15 cellular contexts compared by ENCODE assay signal in genomic region chr3:123622766-123623165, GRCh38. TPM values are rescaled to one million over a fixed set of nuclear protein-coding genes. Genes with fewer than 3 reads are reported as not detected.
DNase-seq lines count a peak whose midpoint lies in the region; ATAC-seq and TF ChIP-seq lines count a peak whose summit lies in the region.
"Had no signal": no experiment of that assay in that cellular context is flagged by ENCODE, and none has a peak within 500 bp of the region (broad histone marks: within the 10 kb centered on the region; RNA-seq: fewer than 3 reads in every experiment).

No MANE protein-coding gene starts in this region.

- ATAC-seq in foreskin keratinocyte (peak; percentile 7), GM21576 (IDR thresholded peaks at IDR 0.05; ENCODE audit: unreplicated experiment) (no peak)

- no peak overlapping the region for H3K9ac ChIP-seq in mammary epithelial cell (ENCODE audit: insufficient read depth, low read length)
- no peak overlapping the region for H3K9ac ChIP-seq in stomach smooth muscle (ENCODE audit: low read length in 2 of 2)

- H3K4me3 ChIP-seq in mammary epithelial cell (replicated peaks in 1 of 3; ENCODE audit: insufficient read depth in 1 of 3, low read depth in 2 of 3, low read length in 3 of 3) (no peak overlapping the region), stomach smooth muscle (ENCODE audit: low read length in 2 of 2) (no peak overlapping the region), BE2C (ENCODE audit: low read depth, low read length) (no peak overlapping the region)

- TF ChIP-seq CTCF in HFFc6 (IDR thresholded peaks at IDR 0.05) = no peak
- no peak for TF ChIP-seq CTCF in mammary epithelial cell (conservative IDR thresholded peaks at IDR 0.05 in 1 of 2, IDR thresholded peaks at IDR 0.05 in 1 of 2; ENCODE audit: extremely low read depth in 1 of 2, insufficient read depth in 1 of 2, low read depth in 1 of 2, low read length in 2 of 2)
- TF ChIP-seq CTCF in foreskin keratinocyte (conservative IDR thresholded peaks at IDR 0.05) = no peak
- no peak for TF ChIP-seq CTCF in endothelial cell (IDR thresholded peaks at IDR 0.05; ENCODE audit: unreplicated experiment)
- TF ChIP-seq CTCF in BE2C (IDR thresholded peaks at IDR 0.05; ENCODE audit: low read depth, low read length) = no peak

- WGBS in mammary epithelial cell (ENCODE audit: low coverage, missing lambda C conversion rate) = 0% methylated on average over 2 of the region's 2 CpGs

- DNase-seq in HFFc6 (no peak), mammary epithelial cell (peak; percentile 30), foreskin keratinocyte (no peak), endothelial cell (ENCODE audit: low spot score) (no peak), activated T-cell treated with anti-CD3 and anti-CD28 coated beads for 4 hours (no peak), BE2C (no peak)
- DNase-seq: DMS153, EL, H9, NCI-H1436 treated with DMSO at 0.1 percent for 48 hours, NCI-H2081, NCI-H2227 treated with DMSO at 0.1 percent for 48 hours, NCI-H526 treated with DMSO at 0.1 percent for 48 hours had no signal

- peaks cover 63% of the 10 kb centered on the region for H3K4me1 Mint-ChIP-seq in HFFc6 (ENCODE audit: low read depth)
- peaks cover 21% of the 10 kb centered on the region for H3K4me1 Mint-ChIP-seq in endothelial cell (ENCODE audit: unreplicated experiment)

- H3K36me3 Mint-ChIP-seq in HFFc6 (ENCODE audit: low read depth) (peaks cover 72% of the 10 kb centered on the region), endothelial cell (ENCODE audit: low read depth, unreplicated experiment) (peaks cover 12% of the 10 kb centered on the region)

- H3K4me3 Mint-ChIP-seq in HFFc6 (peak overlapping the region; percentile 24; the same call in 1 of the 2 replicates), endothelial cell (ENCODE audit: unreplicated experiment) (no peak overlapping the region)
- H3K4me3 Mint-ChIP-seq: H9 had no signal

- no TSS peak for BruUV-seq in mammary epithelial cell (replicated peaks; lab: Mats Ljungman, UMichigan)

- in situ Hi-C loops in mammary epithelial cell (cut with MboI; ENCODE audit: low sequenced_read_pairs in 2 of 2) = no loop called here

- H3K9me3 ChIP-seq in mammary epithelial cell (replicated peaks; ENCODE audit: insufficient read depth, low read length) (no peaks in the 10 kb centered on the region), stomach smooth muscle (ENCODE audit: control insufficient read depth in 2 of 2, low read length in 2 of 2) (no peaks in the 10 kb centered on the region), BE2C (no peaks in the 10 kb centered on the region)

- no peak overlapping the region for H2AFZ ChIP-seq in mammary epithelial cell (ENCODE audit: low read depth, low read length)

- peak overlapping the region; percentile 52; the same call in 1 of the 2 replicates for H3K27ac Mint-ChIP-seq in HFFc6
- no peak overlapping the region for H3K27ac Mint-ChIP-seq in endothelial cell (ENCODE audit: unreplicated experiment)

- H3K27ac ChIP-seq in mammary epithelial cell (ENCODE audit: insufficient read depth, low read depth, low read length) (no peak overlapping the region), foreskin keratinocyte (peak overlapping the region; percentile 7), stomach smooth muscle (ENCODE audit: low read length) (peak overlapping the region; percentile 67)

- H3K9me3 Mint-ChIP-seq in HFFc6 = no peaks in the 10 kb centered on the region; the same call in 1 of the 2 replicates
- H3K9me3 Mint-ChIP-seq in endothelial cell (ENCODE audit: unreplicated experiment) = no peaks in the 10 kb centered on the region
- H3K9me3 Mint-ChIP-seq: H9 had no signal

- H3K79me2 ChIP-seq in mammary epithelial cell (ENCODE audit: insufficient read depth, low read length) = peaks cover 4% of the 10 kb centered on the region

- H4K20me1 ChIP-seq in mammary epithelial cell (ENCODE audit: insufficient read depth, low read length) = no peaks in the 10 kb centered on the region

- H3K4me1 ChIP-seq in mammary epithelial cell (ENCODE audit: insufficient read depth, low read length) (peaks cover 61% of the 10 kb centered on the region), foreskin keratinocyte (peaks cover 36% of the 10 kb centered on the region), stomach smooth muscle (ENCODE audit: control insufficient read depth, insufficient read depth, low read length) (peaks cover 49% of the 10 kb centered on the region), BE2C (no peaks in the 10 kb centered on the region; the same call in 1 of the 2 replicates)

- intact Hi-C loops in mammary epithelial cell (cut with micrococcal nuclease) = no loop called here

- no peaks in the 10 kb centered on the region for H3K27me3 ChIP-seq in mammary epithelial cell (ENCODE audit: insufficient read depth, low read length)
- H3K27me3 ChIP-seq in foreskin keratinocyte = no peaks in the 10 kb centered on the region
- H3K27me3 ChIP-seq in stomach smooth muscle (ENCODE audit: control insufficient read depth in 1 of 2, insufficient read depth in 2 of 2, low read length in 2 of 2) = no peaks in the 10 kb centered on the region
- no peaks in the 10 kb centered on the region for H3K27me3 ChIP-seq in BE2C

- H3K36me3 ChIP-seq in mammary epithelial cell (ENCODE audit: insufficient read depth, low read length) = peaks cover 10% of the 10 kb centered on the region
- H3K36me3 ChIP-seq in stomach smooth muscle (ENCODE audit: control insufficient read depth in 2 of 2, insufficient read depth in 2 of 2, low read length in 2 of 2) = peaks cover 58 to 59% of the 10 kb centered on the region in 2 donors
- H3K36me3 ChIP-seq in BE2C = no peaks in the 10 kb centered on the region

- CTCF ChIA-PET in mammary epithelial cell (lab: Charles Lee; ENCODE audit: low non-redundant PET) = no interaction called here

- peaks cover 37% of the 10 kb centered on the region for H3K27me3 Mint-ChIP-seq in HFFc6 (ENCODE audit: insufficient read depth)
- H3K27me3 Mint-ChIP-seq in endothelial cell (ENCODE audit: unreplicated experiment) = peaks cover 9% of the 10 kb centered on the region

- peak overlapping the region; percentile 25 for H3K4me2 ChIP-seq in mammary epithelial cell (ENCODE audit: insufficient read depth, low read depth, low read length)

- dilution Hi-C loops in mammary epithelial cell (cut with HindIII; ENCODE audit: low sequenced_read_pairs) = no loop called here

RNA-seq across cellular contexts. Expression of gene HACD2, which starts 37.9 kb away (rescaled TPM):
- total RNA-seq in HFFc6 (2021; fragmentation: NEBNext Ultra II Directional; extraction: Animal tissue kit (Norgen Biotek cat#: 25700)) = 10 to 100 TPM; 56.6 to 85.7 (median 75.7) TPM
- total RNA-seq in mammary epithelial cell (100 to 1,000 TPM in 1 of 2 donors, 10 to 100 TPM in 1; 98.5 to 199 TPM), foreskin keratinocyte (61.6 and 69.3 TPM in 2 replicates), endothelial cell (ENCODE audit: unreplicated experiment) (13.9 TPM)
- polyA plus RNA-seq in mammary epithelial cell (74.9 TPM), foreskin keratinocyte (21.3 and 22.9 TPM in 2 replicates)
- 48.9 TPM for polyA minus RNA-seq in mammary epithelial cell
- polyA plus RNA-seq in BE2C (2012; ENCODE audit: insufficient read depth, insufficient read length, low read depth) = 42.2 TPM
